Comparison of ENCODE assay signal across 8 cellular contexts in genomic region chr10:131900350-131901152, GRCh38. TPM values are rescaled to one million over a fixed set of nuclear protein-coding genes. Genes with fewer than 3 reads are reported as not detected.
DNase-seq lines count a peak whose midpoint lies in the region; ATAC-seq, FAIRE-seq and TF ChIP-seq lines count a peak whose summit lies in the region.

Gene PPP2R2D (plus strand): TSS chr10:131901008. CDS start chr10:131901149, 141 bp downstream.

- H3K4me1 ChIP-seq in HUES64 (ENCODE audit: insufficient read depth, low read length) (peaks cover 19% of the 10 kb centered on the region), OCI-LY3 (ENCODE audit: low read length) (peaks cover 12% of the 10 kb centered on the region; the same call in 1 of the 2 replicates)

- under 1% methylated on average over 107 of the region's 107 CpGs for WGBS in HUES64

- peaks cover 13% of the 10 kb centered on the region; the same call in 1 of the 2 replicates for H3K27me3 ChIP-seq in HUES64 (ENCODE audit: insufficient read depth, low read length)
- peaks cover 13% of the 10 kb centered on the region for H3K27me3 ChIP-seq in OCI-LY3 (ENCODE audit: low read depth, low read length)

- H2AFZ ChIP-seq in OCI-LY3 (ENCODE audit: low read depth, low read length), result peak within 1 kb of the TSS; percentile 76; the same call in 1 of the 2 replicates

- FAIRE-seq in D721Med (lab: Jason Lieb, UNC), result no peak

- H3K27ac ChIP-seq in HUES64 (ENCODE audit: low read depth, low read length) (peak within 1 kb of the TSS; percentile 83), OCI-LY3 (ENCODE audit: low read length) (peak within 1 kb of the TSS; percentile 49)

- peak; percentile 85 for ATAC-seq in GM21515 (IDR thresholded peaks at IDR 0.05; ENCODE audit: unreplicated experiment)

- H3K9ac ChIP-seq in HUES64 (ENCODE audit: low read depth, low read length), result peak within 1 kb of the TSS; percentile 89
- H3K9ac ChIP-seq in OCI-LY3 (ENCODE audit: low read length), result peak within 1 kb of the TSS; percentile 88

- H4K20me1 ChIP-seq in OCI-LY3 (ENCODE audit: insufficient read depth, low read length), result peaks cover 27% of the 10 kb centered on the region

- peaks cover 45% of the 10 kb centered on the region for H3K79me2 ChIP-seq in OCI-LY3 (ENCODE audit: low read length)

- H3K4me2 ChIP-seq in OCI-LY3 (ENCODE audit: low read length), result peak within 1 kb of the TSS; percentile 96

- DNase-seq in D721Med (ENCODE audit: insufficient read length, low spot score) (peak; percentile 53), activated T-cell treated with anti-CD3 and anti-CD28 coated beads for 48 hours (ENCODE audit: low read depth) (peak; percentile 92), epithelial cell of proximal tubule (ENCODE audit: low read depth) (no peak), mucosa of gallbladder (ENCODE audit: low spot score) (peak; percentile 95)
- DNase-seq in stimulated activated CD8-positive, alpha-beta memory T cell treated with anti-CD3 and anti-CD28 coated beads, Interleukin-4, amount 100 ng/mL, for 4 hours (ENCODE audit: low read depth in 2 of 2, low spot score in 1 of 2), result peak; percentile 84 to 93

- TF ChIP-seq CTCF in D721Med (IDR thresholded peaks at IDR 0.05; ENCODE audit: insufficient read depth, missing control alignments) (no peak), OCI-LY3 (IDR thresholded peaks at IDR 0.05; ENCODE audit: low read depth, low read length) (no peak), epithelial cell of proximal tubule (conservative IDR thresholded peaks at IDR 0.05; ENCODE audit: low read depth, low read length) (no peak)

- H3K4me3 ChIP-seq in HUES64 (ENCODE audit: low read length) (peak within 1 kb of the TSS; percentile 93), OCI-LY3 (ENCODE audit: low read length) (peak within 1 kb of the TSS; percentile 98), epithelial cell of proximal tubule (ENCODE audit: low read depth, low read length) (peak within 1 kb of the TSS; percentile 90)

- H3K9me3 ChIP-seq in HUES64 (ENCODE audit: insufficient read depth, low read depth, low read length) (no peaks in the 10 kb centered on the region), OCI-LY3 (ENCODE audit: insufficient read depth, low read length) (no peaks in the 10 kb centered on the region)

- H3K36me3 ChIP-seq in HUES64 (ENCODE audit: insufficient read depth, low read length), result peaks cover 12% of the 10 kb centered on the region
- peaks cover 2% of the 10 kb centered on the region for H3K36me3 ChIP-seq in OCI-LY3 (replicated peaks; ENCODE audit: low read depth, low read length)

RNA-seq across cellular contexts. Expression of gene PPP2R2D, which starts in this region (rescaled TPM):
- polyA plus RNA-seq in HUES64 (2013, experiment 1 of 2), result 26.0 TPM
- 23.6 TPM for polyA plus RNA-seq in HUES64 (2013, experiment 2 of 2)
- total RNA-seq in epithelial cell of proximal tubule (28.6 and 33.2 TPM in 2 replicates), mucosa of gallbladder (28.1 TPM)
